8 cellular contexts compared by ENCODE assay signal in the genomic region with DNA sequence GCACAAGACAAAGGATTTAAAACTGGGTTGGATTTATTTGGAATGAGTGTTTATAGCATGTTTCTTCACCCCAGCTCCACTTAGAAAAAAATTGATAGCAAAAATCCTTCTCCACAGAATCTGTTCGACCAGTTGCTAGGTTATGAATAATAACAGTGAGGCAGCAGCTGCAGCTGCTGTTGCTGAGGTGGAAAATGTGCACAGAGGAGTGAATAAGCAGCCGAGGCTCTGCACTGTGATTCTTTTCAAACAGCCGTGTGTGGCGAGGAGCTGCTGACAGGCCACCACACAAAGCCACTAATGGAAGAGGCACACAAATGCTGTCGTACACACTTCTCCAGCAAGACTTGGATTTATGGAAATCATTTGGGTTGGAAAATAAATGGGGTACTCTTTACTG. TPM values are rescaled to one million over a fixed set of nuclear protein-coding genes. Genes with fewer than 3 reads are reported as not detected.
DNase-seq lines count a peak whose midpoint lies in the region; ATAC-seq, FAIRE-seq and TF ChIP-seq lines count a peak whose summit lies in the region.
"Had no signal": no experiment of that assay in that cellular context is flagged by ENCODE, and none has a peak within 500 bp of the region (broad histone marks: within the 10 kb centered on the region; RNA-seq: fewer than 3 reads in every experiment).

No MANE protein-coding gene starts in this region.

- no peak for TF ChIP-seq POLR2A in GM12891 (IDR thresholded peaks at IDR 0.05; ENCODE audit: low read depth, low read length)

- H3K27ac Mint-ChIP-seq in T-helper 17 cell: peak overlapping the region; percentile 66
- H3K27ac Mint-ChIP-seq: activated B cell treated with CpG ODN at 0.5 μM for 24 hours had no signal

- no peak overlapping the region for H3K4me3 ChIP-seq in left ventricle myocardium inferior

- no peaks in the 10 kb centered on the region for H3K27me3 Mint-ChIP-seq in T-helper 17 cell
- H3K27me3 Mint-ChIP-seq: activated B cell treated with CpG ODN at 0.5 μM for 24 hours had no signal

- H3K4me1 ChIP-seq in left ventricle myocardium inferior: peaks cover 51% of the 10 kb centered on the region

- H3K27me3 ChIP-seq in left ventricle myocardium inferior (ENCODE audit: low read depth): no peaks in the 10 kb centered on the region

- FAIRE-seq in GM12891 (lab: Jason Lieb, UNC): no peak

- peaks cover 15% of the 10 kb centered on the region for H3K36me3 ChIP-seq in left ventricle myocardium inferior

- H3K4me3 Mint-ChIP-seq in T-helper 17 cell: no peak overlapping the region
- H3K4me3 Mint-ChIP-seq: activated B cell treated with CpG ODN at 0.5 μM for 24 hours had no signal

- no peak for TF ChIP-seq CTCF in left ventricle myocardium inferior (IDR thresholded peaks at IDR 0.05; ENCODE audit: borderline replicate concordance)

- no peaks in the 10 kb centered on the region for H3K36me3 Mint-ChIP-seq in T-helper 17 cell (ENCODE audit: low read depth)

- peak overlapping the region; percentile 70 for H3K27ac ChIP-seq in left ventricle myocardium inferior (replicated peaks)

- intact Hi-C loops in left ventricle myocardium inferior (cut with micrococcal nuclease): no loop called here

- ATAC-seq in T-helper 17 cell: no peak
- peak; percentile 45 for ATAC-seq in stimulated activated naive CD8-positive, alpha-beta T cell treated with anti-CD3 and anti-CD28 coated beads, Interleukin-15, Interleukin-2, amounts not matched to agents 100 U/mL and 50 U/mL, for 24 hours

- H3K4me1 Mint-ChIP-seq in T-helper 17 cell: peaks cover 23% of the 10 kb centered on the region

- H3K9me3 ChIP-seq in T-helper 17 cell (ENCODE audit: control insufficient read depth, low read length, poor library complexity, severe bottlenecking) (no peaks in the 10 kb centered on the region), left ventricle myocardium inferior (replicated peaks) (no peaks in the 10 kb centered on the region)

- peak; percentile 12 for DNase-seq in MV-4-11 (lab: John Stamatoyannopoulos, UW)
- no peak for DNase-seq in T-helper 17 cell
- DNase-seq in left ventricle myocardium inferior: no peak
- DNase-seq in stimulated activated naive CD8-positive, alpha-beta T cell treated with anti-CD3 and anti-CD28 coated beads, Interleukin-15, Interleukin-2, amounts not matched to agents 100 U/mL and 50 U/mL, for 24 hours: no peak
- no peak for DNase-seq in activated CD8-positive, alpha-beta memory T cell treated with anti-CD3 and anti-CD28 coated beads, Interleukin-2, amount 50 U/mL, for 4 hours
- DNase-seq in GM12891 (ENCODE audit: insufficient read length, low spot score): no peak
- no peak for DNase-seq in ureter (ENCODE audit: low spot score)
- DNase-seq: activated B cell treated with CpG ODN at 0.5 μM for 24 hours had no signal

TF ChIP-seq in GM12891, 5 proteins besides CTCF, POLR2A, EP300 and RAD21:
- TF ChIP-seq POLR2AphosphoS5 (IDR thresholded peaks at IDR 0.05; ENCODE audit: low read depth, low read length) (no peak), PAX5 (IDR thresholded peaks at IDR 0.05; ENCODE audit: insufficient read depth, low read length, severe bottlenecking) (no peak), TAF1 (IDR thresholded peaks at IDR 0.05; ENCODE audit: low read depth, low read length) (no peak), SPI1 (IDR thresholded peaks at IDR 0.05; ENCODE audit: low read depth, low read length) (no peak), POU2F2 (IDR thresholded peaks at IDR 0.05; ENCODE audit: low read depth, low read length) (no peak)

RNA-seq across cellular contexts. Expression of a gene that starts 6.4 kb away (rescaled TPM):
- total RNA-seq in T-helper 17 cell (1 to 10 TPM in 1 of 2 donors, under 1 TPM in 1; 0.55 to 3.1 TPM), left ventricle myocardium inferior (5.3 TPM), ureter (33.2 TPM)
- 0.32 TPM for polyA plus RNA-seq in GM12891 (2012; ENCODE audit: low read depth, missing spikeins)

RNA-seq across cellular contexts. Expression of a gene that starts 12.8 kb away (rescaled TPM):
- total RNA-seq in T-helper 17 cell (1,000 to 10,000 TPM; 1,938 to 2,027 TPM), left ventricle myocardium inferior (674 TPM), ureter (1,153 TPM)
- polyA plus RNA-seq in GM12891 (2012; ENCODE audit: low read depth, missing spikeins): 3,057 TPM
